8 cellular contexts compared by ENCODE assay signal in the genomic region with DNA sequence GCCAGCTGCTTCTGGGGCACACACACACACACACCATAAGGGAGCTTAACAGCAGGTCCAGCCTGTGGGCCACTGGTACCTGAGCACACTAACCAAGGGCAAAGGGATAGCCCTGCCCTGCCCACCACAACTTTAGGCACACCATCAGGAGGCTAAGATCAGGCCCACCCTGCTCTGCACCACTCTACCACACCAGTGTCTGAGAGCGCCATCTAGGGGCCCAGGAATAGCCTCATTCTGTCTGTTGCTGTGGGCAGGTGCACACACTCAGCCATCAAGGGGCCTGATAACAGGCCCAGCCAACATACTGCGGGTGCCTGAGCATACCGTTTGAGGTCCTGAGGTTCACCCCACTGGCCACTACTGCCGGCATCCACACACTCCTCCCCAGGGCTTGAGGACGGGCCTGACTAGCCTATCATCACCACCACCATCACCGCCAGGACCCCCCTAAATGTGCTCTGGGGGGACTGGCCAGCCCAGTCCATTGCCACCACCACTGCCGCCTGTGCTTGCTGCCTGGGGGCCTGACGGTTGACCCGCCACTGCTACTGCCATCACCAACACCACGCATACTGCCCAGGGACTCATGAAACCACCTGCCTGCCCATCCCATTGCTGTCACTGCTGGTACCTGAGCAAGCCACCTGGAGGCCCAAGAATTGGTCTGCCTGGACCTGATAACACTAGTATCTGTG. TPM values are rescaled to one million over a fixed set of nuclear protein-coding genes. Genes with fewer than 3 reads are reported as not detected.
DNase-seq lines count a peak whose midpoint lies in the region; ATAC-seq and TF ChIP-seq lines count a peak whose summit lies in the region.

No MANE protein-coding gene starts in this region.

- DNase-seq in activated effector memory CD4-positive, alpha-beta T cell treated with anti-CD3 and anti-CD28 coated beads, Interleukin-2, amount 50 U/mL, for 16 hours = peak; percentile 82
- DNase-seq in activated effector memory CD4-positive, alpha-beta T cell treated with Interleukin-2 at 50 U/mL for 16 hours = no peak
- DNase-seq in Peyer's patch (peak in 1 of 3 donors; percentile 58), memory B cell (ENCODE audit: low spot score in 2 of 2) (no peak), H4 (ENCODE audit: low spot score) (no peak), kidney glomerular epithelial cell (lab: John Stamatoyannopoulos, UW) (no peak), inferior parietal cortex (ENCODE audit: extremely low spot score) (no peak)
- DNase-seq in activated naive CD4-positive, alpha-beta T cell treated with anti-CD3 and anti-CD28 coated beads, Interleukin-2, amount 50 U/mL, for 72 hours (ENCODE audit: low spot score in 2 of 2) = peak in 1 of 2 donors; percentile 69

- no peak for TF ChIP-seq POLR2A in Peyer's patch (IDR thresholded peaks at IDR 0.05)

- no peaks in the 10 kb centered on the region for H3K9me3 ChIP-seq in Peyer's patch

- no peak overlapping the region for H3K4me3 ChIP-seq in Peyer's patch

- peaks cover 0 to 5% (median 0%) of the 10 kb centered on the region in 3 donors for H3K36me3 ChIP-seq in Peyer's patch

- no peak overlapping the region for H3K4me3 Mint-ChIP-seq in memory B cell

- H3K36me3 Mint-ChIP-seq in activated naive CD4-positive, alpha-beta T cell treated with anti-CD3 and anti-CD28 coated beads, Interleukin-2, amount 50 U/mL, for 72 hours = peaks cover 0 to 13% of the 10 kb centered on the region in 2 donors
- peaks cover 26% of the 10 kb centered on the region for H3K36me3 Mint-ChIP-seq in memory B cell

- ATAC-seq in activated naive CD4-positive, alpha-beta T cell treated with anti-CD3 and anti-CD28 coated beads, Interleukin-2, amount 50 U/mL, for 72 hours = peak; percentile 67 to 87
- peak; percentile 66 for ATAC-seq in memory B cell (ENCODE audit: low read depth)

- no peak overlapping the region for H3K27ac ChIP-seq in Peyer's patch

- TF ChIP-seq CTCF in Peyer's patch (IDR thresholded peaks at IDR 0.05) = peak in 4 of 6 experiments; percentile 9 to 23 (median 16)

- H3K4me1 Mint-ChIP-seq in memory B cell = peaks cover 15% of the 10 kb centered on the region

- H3K27ac Mint-ChIP-seq in activated naive CD4-positive, alpha-beta T cell treated with anti-CD3 and anti-CD28 coated beads, Interleukin-2, amount 50 U/mL, for 72 hours = peak overlapping the region in 1 of 2 donors; percentile 23
- H3K27ac Mint-ChIP-seq in memory B cell = no peak overlapping the region

- H3K4me1 ChIP-seq in Peyer's patch = no peaks in the 10 kb centered on the region

- no peaks in the 10 kb centered on the region for H3K9me3 Mint-ChIP-seq in activated naive CD4-positive, alpha-beta T cell treated with anti-CD3 and anti-CD28 coated beads, Interleukin-2, amount 50 U/mL, for 72 hours
- no peaks in the 10 kb centered on the region for H3K9me3 Mint-ChIP-seq in memory B cell

- H3K27me3 Mint-ChIP-seq in memory B cell = no peaks in the 10 kb centered on the region

- H3K27me3 ChIP-seq in Peyer's patch = no peaks in the 10 kb centered on the region

RNA-seq across cellular contexts. Expression of a gene that starts 31.3 kb away (rescaled TPM):
- total RNA-seq in Peyer's patch = 10 to 100 TPM; 29.2 to 61.9 (median 39.0) TPM
- 10 to 100 TPM; 27.8 to 33.8 TPM for total RNA-seq in activated naive CD4-positive, alpha-beta T cell treated with anti-CD3 and anti-CD28 coated beads, Interleukin-2, amount 50 U/mL, for 72 hours
- 46.8 and 51.2 TPM in 2 replicates for total RNA-seq in H4 (2014; rRNA removed; shearing (Covaris generic))

RNA-seq across cellular contexts. Expression of a gene that starts 31.4 kb away (rescaled TPM):
- total RNA-seq in Peyer's patch = 10 to 100 TPM in 2 of 4 donors, 1 to 10 TPM in 2; 5.8 to 22.3 (median 12.8) TPM
- total RNA-seq in activated naive CD4-positive, alpha-beta T cell treated with anti-CD3 and anti-CD28 coated beads, Interleukin-2, amount 50 U/mL, for 72 hours = 10 to 100 TPM; 12.2 to 12.9 TPM
- total RNA-seq in H4 (2014; rRNA removed; shearing (Covaris generic)) = 18.7 and 25.3 TPM in 2 replicates
